ENCODE assay signal across 20 cellular contexts in genomic region chr11:33383075-33383919, GRCh38. TPM values are rescaled to one million over a fixed set of nuclear protein-coding genes. Genes with fewer than 3 reads are reported as not detected.
DNase-seq lines count a peak whose midpoint lies in the region; ATAC-seq and TF ChIP-seq lines count a peak whose summit lies in the region.
"Had no signal": no experiment of that assay in that cellular context is flagged by ENCODE, and none has a peak within 500 bp of the region (broad histone marks: within the 10 kb centered on the region; RNA-seq: fewer than 3 reads in every experiment).

No MANE protein-coding gene starts in this region.

- CTCF ChIA-PET in activated naive CD4-positive, alpha-beta T cell treated with anti-CD3 and anti-CD28 coated beads, Interleukin-2, amount 10 ng/mL, durations not matched to agents 7 days and 5 days (lab: Charles Lee) = interaction anchor here (0.5 kb wide), 1 partner anchor 38 kb away, joined by 3 read pairs; no protein-coding TSS in a partner anchor

- H2BK120ac ChIP-seq in neuronal stem cell (ENCODE audit: low read depth, low read length) = peak overlapping the region; percentile 38

- H3K4me1 Mint-ChIP-seq in activated naive CD4-positive, alpha-beta T cell treated with anti-CD3 and anti-CD28 coated beads, Interleukin-2, amount 10 ng/mL, durations not matched to agents 7 days and 5 days = no peaks in the 10 kb centered on the region
- H3K4me1 Mint-ChIP-seq: activated CD8-positive, alpha-beta memory T cell treated with anti-CD3 and anti-CD28 coated beads, Interleukin-2, amount 10 ng/mL, durations not matched to agents 7 days and 5 days had no signal

- TF ChIP-seq POLR2A in vagina (IDR thresholded peaks at IDR 0.05) = no peak

- H3K4me3 ChIP-seq in GM12865 (ENCODE audit: low read depth, low read length) (no peak overlapping the region), SU-DHL-6 (ENCODE audit: insufficient read depth, low read length, poor library complexity, severe bottlenecking) (no peak overlapping the region), neuronal stem cell (ENCODE audit: low read length in 2 of 2) (no peak overlapping the region), vagina (no peak overlapping the region)
- H3K4me3 ChIP-seq: adrenal gland, HAP-1, sigmoid colon had no signal

- H3K4me1 ChIP-seq in neuronal stem cell (ENCODE audit: control insufficient read depth in 2 of 2, insufficient read depth in 1 of 2, low read depth in 1 of 2, low read length in 2 of 2) (peaks cover 0 to 1% of the 10 kb centered on the region in 2 donors), vagina (no peaks in the 10 kb centered on the region)
- H3K4me1 ChIP-seq: adrenal gland, HAP-1, sigmoid colon had no signal

- H4K20me1 ChIP-seq in SU-DHL-6 (ENCODE audit: low read depth, low read length) = no peaks in the 10 kb centered on the region

- H3K27ac ChIP-seq in SU-DHL-6 (ENCODE audit: low read depth, low read length) (peak overlapping the region; percentile 78), neuronal stem cell (replicated peaks; ENCODE audit: low read length) (no peak overlapping the region), vagina (no peak overlapping the region)
- H3K27ac ChIP-seq: adrenal gland, neutrophil, sigmoid colon had no signal

- no peaks in the 10 kb centered on the region for H3K79me1 ChIP-seq in neuronal stem cell (ENCODE audit: low read depth, low read length)

- H2AK5ac ChIP-seq in neuronal stem cell (ENCODE audit: low read depth, low read length) = no peak overlapping the region

- no peak overlapping the region for H3K4me3 Mint-ChIP-seq in activated naive CD4-positive, alpha-beta T cell treated with anti-CD3 and anti-CD28 coated beads, Interleukin-2, amount 10 ng/mL, durations not matched to agents 7 days and 5 days
- H3K4me3 Mint-ChIP-seq: activated CD8-positive, alpha-beta memory T cell treated with anti-CD3 and anti-CD28 coated beads, Interleukin-2, amount 10 ng/mL, durations not matched to agents 7 days and 5 days had no signal

- no peak for TF ChIP-seq CTCF in GM12865 (IDR thresholded peaks at IDR 0.05; ENCODE audit: insufficient read depth, low read depth, low read length, missing control alignments)
- no peak for TF ChIP-seq CTCF in SU-DHL-6 (IDR thresholded peaks at IDR 0.05; ENCODE audit: insufficient read depth, low read length, poor library complexity, severe bottlenecking)
- no peak for TF ChIP-seq CTCF in vagina (IDR thresholded peaks at IDR 0.05)

- H2BK15ac ChIP-seq in neuronal stem cell (ENCODE audit: low read length) = no peak overlapping the region

- H3K36me3 Mint-ChIP-seq in activated naive CD4-positive, alpha-beta T cell treated with anti-CD3 and anti-CD28 coated beads, Interleukin-2, amount 10 ng/mL, durations not matched to agents 7 days and 5 days = no peaks in the 10 kb centered on the region
- H3K36me3 Mint-ChIP-seq: activated CD8-positive, alpha-beta memory T cell treated with anti-CD3 and anti-CD28 coated beads, Interleukin-2, amount 10 ng/mL, durations not matched to agents 7 days and 5 days had no signal

- peaks cover 14% of the 10 kb centered on the region; the same call in 1 of the 2 replicates for H3F3A ChIP-seq in SU-DHL-6 (ENCODE audit: insufficient read depth)

- H3K23ac ChIP-seq in neuronal stem cell (ENCODE audit: low read depth, low read length, poor library complexity) = peak overlapping the region; percentile 48

- H3K27ac Mint-ChIP-seq in activated naive CD4-positive, alpha-beta T cell treated with anti-CD3 and anti-CD28 coated beads, Interleukin-2, amount 10 ng/mL, durations not matched to agents 7 days and 5 days = no peak overlapping the region
- H3K27ac Mint-ChIP-seq: activated CD8-positive, alpha-beta memory T cell treated with anti-CD3 and anti-CD28 coated beads, Interleukin-2, amount 10 ng/mL, durations not matched to agents 7 days and 5 days; activated T-helper 2 cell treated with anti-CD3 and anti-CD28 coated beads, Interferon-gamma antibody, Interleukin-2, Interleukin-4, amounts not matched to agents 10 μg/mL and 5 μg/mL and 100 μg/mL, durations not matched to agents 14 hours and 24 hours and 36 hours had no signal

- H3K9me3 Mint-ChIP-seq in activated naive CD4-positive, alpha-beta T cell treated with anti-CD3 and anti-CD28 coated beads, Interleukin-2, amount 10 ng/mL, durations not matched to agents 7 days and 5 days = no peaks in the 10 kb centered on the region
- H3K9me3 Mint-ChIP-seq: activated T-helper 2 cell treated with anti-CD3 and anti-CD28 coated beads, Interferon-gamma antibody, Interleukin-2, Interleukin-4, amounts not matched to agents 10 μg/mL and 5 μg/mL and 100 μg/mL, durations not matched to agents 14 hours and 24 hours and 36 hours had no signal

- H3K79me2 ChIP-seq in SU-DHL-6 (ENCODE audit: insufficient read depth, low read length) = no peaks in the 10 kb centered on the region

- H3K4me2 ChIP-seq in SU-DHL-6 (ENCODE audit: low read depth, low read length, poor library complexity, severe bottlenecking) = peak overlapping the region; percentile 50
- no peak overlapping the region for H3K4me2 ChIP-seq in neuronal stem cell (ENCODE audit: insufficient read depth, low read length, poor library complexity, severe bottlenecking)

- H3K36me3 ChIP-seq in SU-DHL-6 (ENCODE audit: low read length) (no peaks in the 10 kb centered on the region), neuronal stem cell (replicated peaks in 1 of 2; ENCODE audit: control insufficient read depth in 2 of 2, insufficient read depth in 2 of 2, low read length in 2 of 2) (no peaks in the 10 kb centered on the region), vagina (no peaks in the 10 kb centered on the region)
- H3K36me3 ChIP-seq: adrenal gland, HAP-1, neutrophil, sigmoid colon had no signal

- H3K9me3 ChIP-seq in SU-DHL-6 (ENCODE audit: insufficient read depth, low read length) (no peaks in the 10 kb centered on the region), neuronal stem cell (replicated peaks in 1 of 2; ENCODE audit: control insufficient read depth in 2 of 2, insufficient read depth in 1 of 2, low read depth in 1 of 2, low read length in 2 of 2) (peaks cover 0 to 12% of the 10 kb centered on the region in 2 donors), vagina (no peaks in the 10 kb centered on the region)
- H3K9me3 ChIP-seq: HAP-1, neutrophil had no signal

- WGBS in neuronal stem cell (ENCODE audit: extremely low coverage in 2 of 2, insufficient read length in 2 of 2, insufficient replicate concordance in 1 of 2), 2 donors = no CpG with 5 or more reads among the region's 8 CpGs

- H2AFZ ChIP-seq in SU-DHL-6 (ENCODE audit: low read depth, low read length, severe bottlenecking) = peak overlapping the region; percentile 11
- no peak overlapping the region for H2AFZ ChIP-seq in neuronal stem cell (ENCODE audit: low read length)

- no peak overlapping the region for H3K4ac ChIP-seq in neuronal stem cell (ENCODE audit: low read length)

- no peak overlapping the region for H4K8ac ChIP-seq in neuronal stem cell (ENCODE audit: low read depth, low read length)

- H3K14ac ChIP-seq in neuronal stem cell (ENCODE audit: low read length) = no peak overlapping the region

- H3K27me3 ChIP-seq in SU-DHL-6 (ENCODE audit: low read length) = no peaks in the 10 kb centered on the region
- H3K27me3 ChIP-seq in neuronal stem cell (ENCODE audit: control insufficient read depth in 3 of 3, insufficient read depth in 3 of 3, low read depth in 1 of 3, low read length in 3 of 3) = peaks cover 0 to 4% (median 3%) of the 10 kb centered on the region in 3 experiments
- no peaks in the 10 kb centered on the region for H3K27me3 ChIP-seq in vagina
- H3K27me3 ChIP-seq: sigmoid colon had no signal

- DNase-seq in GM12865 (ENCODE audit: low read depth) (peak; percentile 31), neuronal stem cell (ENCODE audit: low spot score) (no peak), HT-29 (ENCODE audit: low spot score) (no peak), vagina (ENCODE audit: extremely low spot score in 2 of 2) (no peak)
- DNase-seq in stimulated activated CD4-positive, alpha-beta T cell treated with anti-CD3 and anti-CD28 coated beads, Interleukin-4, amount 100 ng/mL, for 24 hours = no peak
- DNase-seq in activated naive CD4-positive, alpha-beta T cell treated with anti-CD3 and anti-CD28 coated beads, Interleukin-2, amount 10 ng/mL, durations not matched to agents 7 days and 5 days = no peak
- DNase-seq: activated CD4-positive, alpha-beta T cell treated with anti-CD3 and anti-CD28 coated beads for 1 hour; activated CD8-positive, alpha-beta memory T cell treated with anti-CD3 and anti-CD28 coated beads, Interleukin-2, amount 10 ng/mL, durations not matched to agents 7 days and 5 days; adrenal gland; GDM1; NCI-H187 treated with DMSO at 0.1 percent for 48 hours; NCI-H510A; Right ventricle myocardium superior; sigmoid colon; stimulated activated CD4-positive, alpha-beta T cell treated with anti-CD3 and anti-CD28 coated beads, Interleukin-2, amount 100 ng/mL, for 48 hours had no signal

- intact Hi-C loops in vagina (cut with DNase I) = no loop called here

- H2BK12ac ChIP-seq in neuronal stem cell (ENCODE audit: low read length) = no peak overlapping the region

- no peaks in the 10 kb centered on the region for H3K27me3 Mint-ChIP-seq in activated naive CD4-positive, alpha-beta T cell treated with anti-CD3 and anti-CD28 coated beads, Interleukin-2, amount 10 ng/mL, durations not matched to agents 7 days and 5 days

- no peak overlapping the region for H3K18ac ChIP-seq in neuronal stem cell (ENCODE audit: low read length)

- H2BK5ac ChIP-seq in neuronal stem cell (ENCODE audit: low read length) = no peak overlapping the region

- H4K91ac ChIP-seq in neuronal stem cell (ENCODE audit: low read depth, low read length, poor library complexity) = no peak overlapping the region

- no peaks in the 10 kb centered on the region for H3K9me2 ChIP-seq in SU-DHL-6 (replicated peaks; ENCODE audit: insufficient read depth, low read length)

- H3K9ac ChIP-seq in SU-DHL-6 (ENCODE audit: low read length) (peak overlapping the region; percentile 25; the same call in 1 of the 2 replicates), neuronal stem cell (ENCODE audit: low read depth, low read length, poor library complexity) (peak overlapping the region; percentile 3)

- ATAC-seq in HG03432 (IDR thresholded peaks at IDR 0.05; ENCODE audit: unreplicated experiment) = peak; percentile 30
- ATAC-seq: activated CD8-positive, alpha-beta memory T cell treated with anti-CD3 and anti-CD28 coated beads, Interleukin-2, amount 10 ng/mL, durations not matched to agents 7 days and 5 days had no signal

RNA-seq across cellular contexts. Expression of gene KIAA1549L, which starts 7.4 kb away (rescaled TPM):
- polyA plus RNA-seq in neuronal stem cell (2013, experiment 1 of 2) = 1.5 TPM
- polyA plus RNA-seq in neuronal stem cell (2013, experiment 2 of 2) = 1.6 TPM
- 0.03 TPM in 1 of 2 replicates, not detected in the other for total RNA-seq in HT-29 (2014; rRNA removed; shearing (Covaris generic))
- total RNA-seq in vagina = 0.25 TPM
- total RNA-seq: activated CD8-positive, alpha-beta memory T cell treated with anti-CD3 and anti-CD28 coated beads, Interleukin-2, amount 10 ng/mL, durations not matched to agents 7 days and 5 days; activated T-helper 2 cell treated with anti-CD3 and anti-CD28 coated beads, Interferon-gamma antibody, Interleukin-2, Interleukin-4, amounts not matched to agents 10 μg/mL and 5 μg/mL and 100 μg/mL, durations not matched to agents 14 hours and 24 hours and 36 hours had no signal
